Comparison of ENCODE assay signal across 19 cellular contexts in the genomic region with DNA sequence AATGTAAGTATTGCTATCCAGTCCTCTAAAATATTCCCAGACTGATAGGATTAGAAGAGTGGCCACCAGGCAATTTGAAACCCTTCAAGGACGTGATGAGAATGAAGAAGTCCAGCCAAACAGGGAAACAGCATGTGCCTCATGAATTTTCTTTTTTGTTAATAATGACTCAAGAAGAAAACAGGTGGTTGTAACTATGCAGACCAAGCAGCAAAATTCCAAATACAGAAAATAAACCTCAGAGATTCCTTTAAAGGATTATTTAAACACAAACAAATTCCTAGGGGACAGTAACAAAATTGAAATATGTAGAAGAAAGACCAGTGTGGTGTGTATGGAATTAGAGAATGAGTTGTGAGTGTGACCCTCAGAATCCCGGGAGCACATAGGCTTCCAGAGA.
DNase-seq lines count a peak whose midpoint lies in the region; ATAC-seq and TF ChIP-seq lines count a peak whose summit lies in the region.
"Had no signal": no experiment of that assay in that cellular context is flagged by ENCODE, and none has a peak within 500 bp of the region (broad histone marks: within the 10 kb centered on the region; RNA-seq: fewer than 3 reads in every experiment).

No MANE protein-coding gene starts in this region.

- peak overlapping the region; percentile 45 for H3K9ac ChIP-seq in skeletal muscle satellite cell (ENCODE audit: low read depth, low read length)
- H3K9ac ChIP-seq: parathyroid adenoma had no signal

- no peaks in the 10 kb centered on the region for H3K27me3 ChIP-seq in RWPE2 (ENCODE audit: insufficient read depth, poor library complexity, severe bottlenecking)
- H3K27me3 ChIP-seq in skeletal muscle satellite cell (ENCODE audit: control insufficient read depth, insufficient read depth, low read length), result no peaks in the 10 kb centered on the region
- H3K27me3 ChIP-seq: MG63, thyroid gland had no signal

- peaks cover 39% of the 10 kb centered on the region for H3K4me1 ChIP-seq in RWPE2 (ENCODE audit: insufficient read depth, poor library complexity, severe bottlenecking)
- H3K4me1 ChIP-seq in skeletal muscle satellite cell (ENCODE audit: control insufficient read depth, insufficient read depth, low read length), result peaks cover 64% of the 10 kb centered on the region
- H3K4me1 ChIP-seq: parathyroid adenoma, thyroid gland had no signal

- H3K27ac ChIP-seq in RWPE2 (ENCODE audit: poor library complexity, severe bottlenecking), result peak overlapping the region; percentile 79
- H3K27ac ChIP-seq: parathyroid adenoma, thyroid gland had no signal

- H3K4me3 ChIP-seq in RWPE2 (ENCODE audit: severe bottlenecking) (no peak overlapping the region), skeletal muscle satellite cell (ENCODE audit: low read length) (no peak overlapping the region)
- H3K4me3 ChIP-seq: lung, MG63, thyroid gland had no signal

- H3K4me2 ChIP-seq in skeletal muscle satellite cell (ENCODE audit: low read length), result peak overlapping the region; percentile 17

- no peak for ATAC-seq in RWPE2 (ENCODE audit: low read depth)
- no peak for ATAC-seq in HG03139 (IDR thresholded peaks at IDR 0.05; ENCODE audit: unreplicated experiment)
- no peak for ATAC-seq in GM18870 (IDR thresholded peaks at IDR 0.05; ENCODE audit: unreplicated experiment)
- ATAC-seq: activated naive CD8-positive, alpha-beta T cell treated with anti-CD3 and anti-CD28 coated beads, Interleukin-2, amount 50 U/mL, for 24 hours; natural killer cell had no signal

- TF ChIP-seq CTCF in RWPE2 (IDR thresholded peaks at IDR 0.05; ENCODE audit: poor library complexity, severe bottlenecking), result no peak

- H3K9me3 ChIP-seq in RWPE2 (ENCODE audit: severe bottlenecking), result no peaks in the 10 kb centered on the region
- H3K9me3 ChIP-seq in skeletal muscle satellite cell (replicated peaks; ENCODE audit: low read length), result no peaks in the 10 kb centered on the region
- H3K9me3 ChIP-seq: MG63, thyroid gland had no signal

- DNase-seq in GM03348 (ENCODE audit: low spot score), result peak; percentile 16
- DNase-seq in RWPE2 (ENCODE audit: low spot score), result no peak
- DNase-seq in fibroblast of peridontal ligament (ENCODE audit: extremely low read depth), result peak; percentile 29
- DNase-seq in activated gamma-delta T cell treated with Interleukin-2 at 50 U/mL for 16 hours, result no peak
- DNase-seq: activated CD4-positive, CD25-positive, alpha-beta regulatory T cell treated with anti-CD3 and anti-CD28 coated beads, Interleukin-2, amount 50 U/mL, for 72 hours; activated naive CD8-positive, alpha-beta T cell treated with anti-CD3 and anti-CD28 coated beads, Interleukin-2, amount 50 U/mL, for 24 hours; natural killer cell; NCI-H1436; NCI-H2171; small intestine; stimulated activated CD4-positive, alpha-beta T cell treated with anti-CD3 and anti-CD28 coated beads, Interleukin-2, amount 100 ng/mL, for 48 hours; stimulated activated naive CD4-positive, alpha-beta T cell treated with Interleukin-2 at 50 U/mL for 16 hours; thyroid gland had no signal

- H3K36me3 ChIP-seq in RWPE2 (ENCODE audit: low read depth) (no peaks in the 10 kb centered on the region; the same call in 1 of the 2 replicates), skeletal muscle satellite cell (ENCODE audit: insufficient read depth, low read length) (no peaks in the 10 kb centered on the region)
- H3K36me3 ChIP-seq: MG63, thyroid gland had no signal

Comparison
In these comparisons a context has a peak if more than half of its experiments do, and no peak if none do; other contexts are left out.
1. DNase-seq: peak in GM03348 (single experiment) and fibroblast of peridontal ligament (single experiment); none in RWPE2 (single experiment) and activated gamma-delta T cell treated with Interleukin-2 at 50 U/mL for 16 hours (single experiment).